In the genomic region with DNA sequence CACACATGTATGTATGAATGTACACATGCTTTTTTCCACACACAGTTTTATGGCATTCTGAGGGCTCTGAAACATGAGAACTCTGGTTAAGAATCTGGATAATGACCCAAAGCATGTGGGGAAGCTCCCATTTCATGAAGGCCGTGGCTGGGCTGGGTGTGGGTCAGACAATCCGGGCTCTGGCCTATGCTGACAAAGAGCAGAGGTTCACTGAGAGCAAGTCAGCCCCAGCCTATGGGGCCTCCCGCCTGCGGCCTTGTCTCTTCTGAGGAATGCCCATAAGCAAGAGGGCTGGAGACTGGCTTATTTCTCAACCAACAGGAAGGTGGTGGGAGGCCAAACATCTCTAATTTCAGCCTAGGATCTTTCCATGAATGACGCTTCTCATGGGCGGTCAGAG, we compare ENCODE assay signal across 23 cellular contexts. TPM values are rescaled to one million over a fixed set of nuclear protein-coding genes. Genes with fewer than 3 reads are reported as not detected.
"Had no signal": no experiment of that assay in that cellular context is flagged by ENCODE, and none has a peak within 500 bp of the region (broad histone marks: within the 10 kb centered on the region; RNA-seq: fewer than 3 reads in every experiment).

No MANE protein-coding gene starts in this region.

- H3K36me3 Mint-ChIP-seq: mesothelial cell of epicardium had no signal

- H3K9me3 Mint-ChIP-seq: activated naive CD8-positive, alpha-beta T cell treated with anti-CD3 and anti-CD28 coated beads, Interleukin-2, amount 50 U/mL, for 24 hours; activated T-helper 17 cell treated with anti-CD3 and anti-CD28 coated beads, Interleukin-2, amount 50 U/mL, for 72 hours; endodermal cell; mesothelial cell of epicardium had no signal

- H3K4me1 Mint-ChIP-seq: activated naive CD8-positive, alpha-beta T cell treated with anti-CD3 and anti-CD28 coated beads, Interleukin-2, amount 50 U/mL, for 24 hours; activated T-helper 17 cell treated with anti-CD3 and anti-CD28 coated beads, Interleukin-2, amount 50 U/mL, for 72 hours; endodermal cell had no signal

- H3K27ac ChIP-seq: dorsolateral prefrontal cortex, prostate gland, SK-N-MC, stomach, testis had no signal

- DNase-seq: activated naive CD4-positive, alpha-beta T cell treated with Interleukin-2 at 50 U/mL for 16 hours; activated naive CD8-positive, alpha-beta T cell treated with anti-CD3 and anti-CD28 coated beads, Interleukin-2, amount 50 U/mL, for 24 hours; activated T-cell treated with anti-CD3 and anti-CD28 coated beads for 4 hours; dorsolateral prefrontal cortex; endodermal cell; hippocampal formation; kidney; stimulated activated CD4-positive, alpha-beta T cell treated with anti-CD3 and anti-CD28 coated beads, Interleukin-1b, Interleukin-23, amount 100 ng/mL, for 48 hours; stomach; testis had no signal

- H3K4me3 Mint-ChIP-seq: activated naive CD8-positive, alpha-beta T cell treated with anti-CD3 and anti-CD28 coated beads, Interleukin-2, amount 50 U/mL, for 24 hours; activated T-helper 17 cell treated with anti-CD3 and anti-CD28 coated beads, Interleukin-2, amount 50 U/mL, for 72 hours; endodermal cell; mesothelial cell of epicardium had no signal

- H3K9me3 ChIP-seq: prostate gland, stomach, testis had no signal

- H3K36me3 ChIP-seq: prostate gland, stomach had no signal

- H3K4me3 ChIP-seq: dorsolateral prefrontal cortex, prostate gland, SK-N-MC, stomach, testis had no signal

- H3K4me1 ChIP-seq: prostate gland, stomach, testis had no signal

- H3K27ac Mint-ChIP-seq: activated naive CD8-positive, alpha-beta T cell treated with anti-CD3 and anti-CD28 coated beads, Interleukin-2, amount 50 U/mL, for 24 hours; activated T-helper 17 cell treated with anti-CD3 and anti-CD28 coated beads, Interleukin-2, amount 50 U/mL, for 72 hours; endodermal cell; mesothelial cell of epicardium had no signal

- H3K27me3 ChIP-seq: dorsolateral prefrontal cortex, testis had no signal

RNA-seq across cellular contexts. Expression of a gene that starts 8.5 kb away (rescaled TPM):
- total RNA-seq: astrocyte, bronchial epithelial cell, endodermal cell, epithelial cell of proximal tubule, glomerular endothelial cell, mesothelial cell of epicardium, osteoblast, sciatic nerve, ureter had no signal
- polyA plus RNA-seq: neural cell had no signal

RNA-seq across cellular contexts. Expression of a gene that starts 22.7 kb away (rescaled TPM):
- total RNA-seq: activated T-helper 17 cell treated with anti-CD3 and anti-CD28 coated beads, Interleukin-2, amount 50 U/mL, for 72 hours; astrocyte; bronchial epithelial cell; epithelial cell of proximal tubule; glomerular endothelial cell; mesothelial cell of epicardium; osteoblast had no signal
- polyA plus RNA-seq: neural cell had no signal

RNA-seq across cellular contexts. Expression of a gene that starts 27.0 kb away (rescaled TPM):
- total RNA-seq: activated T-helper 17 cell treated with anti-CD3 and anti-CD28 coated beads, Interleukin-2, amount 50 U/mL, for 72 hours; astrocyte; bronchial epithelial cell; endodermal cell; epithelial cell of proximal tubule; glomerular endothelial cell; kidney; lower leg skin; mesothelial cell of epicardium; osteoblast; prostate gland; sciatic nerve; stomach; ureter had no signal
- polyA plus RNA-seq: neural cell, stomach had no signal

RNA-seq across cellular contexts. Expression of a gene that starts 34.6 kb away (rescaled TPM):
- total RNA-seq: activated T-helper 17 cell treated with anti-CD3 and anti-CD28 coated beads, Interleukin-2, amount 50 U/mL, for 72 hours had no signal

RNA-seq across cellular contexts. Expression of a gene that starts 35.9 kb away (rescaled TPM):
- total RNA-seq: astrocyte, bronchial epithelial cell, epithelial cell of proximal tubule, glomerular endothelial cell, mesothelial cell of epicardium, osteoblast had no signal
